In genomic region chr1:243730499-243731150, GRCh38 we compare ENCODE assay signal across 16 cellular contexts.
DNase-seq lines count a peak whose midpoint lies in the region; ATAC-seq and TF ChIP-seq lines count a peak whose summit lies in the region.
"Had no signal": no experiment of that assay in that cellular context is flagged by ENCODE, and none has a peak within 500 bp of the region (broad histone marks: within the 10 kb centered on the region; RNA-seq: fewer than 3 reads in every experiment).

No MANE protein-coding gene starts in this region.

- no peak overlapping the region for H3K27ac Mint-ChIP-seq in activated naive CD4-positive, alpha-beta T cell treated with anti-CD3 and anti-CD28 coated beads for 36 hours

- dilution Hi-C loops in mammary epithelial cell (cut with HindIII; ENCODE audit: low sequenced_read_pairs) = no loop called here

- ATAC-seq in Right ventricle myocardium inferior = peak; percentile 26
- ATAC-seq in right lobe of liver = peak in 1 of 4 donors; percentile 15
- ATAC-seq in aorta (ENCODE audit: low FRiP score) = peak; percentile 56
- ATAC-seq: GM12878 had no signal

- no peak for TF ChIP-seq CTCF in left ventricle myocardium inferior (IDR thresholded peaks at IDR 0.05; ENCODE audit: borderline replicate concordance)
- no peak for TF ChIP-seq CTCF in mammary epithelial cell (conservative IDR thresholded peaks at IDR 0.05 in 1 of 2, IDR thresholded peaks at IDR 0.05 in 1 of 2; ENCODE audit: extremely low read depth in 1 of 2, insufficient read depth in 1 of 2, low read depth in 1 of 2, low read length in 2 of 2)
- TF ChIP-seq CTCF in right lobe of liver (IDR thresholded peaks at IDR 0.05) = no peak

- no peak overlapping the region for H3K4me3 Mint-ChIP-seq in activated naive CD4-positive, alpha-beta T cell treated with anti-CD3 and anti-CD28 coated beads for 36 hours

- in situ Hi-C loops in mammary epithelial cell (cut with MboI; ENCODE audit: low sequenced_read_pairs in 2 of 2) = no loop called here

- DNase-seq in Right ventricle myocardium inferior (ENCODE audit: missing footprints) = peak; percentile 72
- DNase-seq in left ventricle myocardium inferior = no peak
- peak; percentile 39 for DNase-seq in mammary epithelial cell
- peak in 2 of 3 donors; percentile 43 to 55 for DNase-seq in right lobe of liver
- peak; percentile 72 to 78 for DNase-seq in aorta
- DNase-seq in activated naive CD4-positive, alpha-beta T cell treated with anti-CD3 and anti-CD28 coated beads for 36 hours = no peak
- DNase-seq in CD1c-positive myeloid dendritic cell (ENCODE audit: extremely low spot score) = no peak
- no peak for DNase-seq in NCI-H446 (lab: John Stamatoyannopoulos, UW)
- DNase-seq: activated CD4-positive, alpha-beta T cell treated with anti-CD3 and anti-CD28 coated beads for 48 hours; activated naive CD4-positive, alpha-beta T cell treated with Interleukin-2 at 50 U/mL for 16 hours; DMS53; NCI-H526 treated with DMSO at 0.1 percent for 48 hours had no signal

- CTCF ChIA-PET in mammary epithelial cell (lab: Charles Lee; ENCODE audit: low non-redundant PET) = no interaction called here
- CTCF ChIA-PET in activated naive CD4-positive, alpha-beta T cell treated with anti-CD3 and anti-CD28 coated beads for 36 hours (lab: Charles Lee) = interaction anchor here (1.2 to 1.4 kb wide), 2 partner anchors 19 to 387 kb away, joined by 3 to 4 read pairs; no protein-coding TSS in a partner anchor

- 88% methylated on average over 18 of the region's 23 CpGs for WGBS in mammary epithelial cell (ENCODE audit: low coverage, missing lambda C conversion rate)
- 86% methylated on average over 15 of the region's 23 CpGs for WGBS in right lobe of liver (ENCODE audit: insufficient coverage, low coverage, low lambda C conversion rate, missing lambda C conversion rate)
- WGBS in aorta, 2 donors = 88% methylated on average over 23 of the region's 23 CpGs

- TF ChIP-seq POLR2A in right lobe of liver (IDR thresholded peaks at IDR 0.05) = no peak

- no peaks in the 10 kb centered on the region for H3K9me3 Mint-ChIP-seq in activated naive CD4-positive, alpha-beta T cell treated with anti-CD3 and anti-CD28 coated beads for 36 hours

- no peaks in the 10 kb centered on the region for H3K27me3 Mint-ChIP-seq in activated naive CD4-positive, alpha-beta T cell treated with anti-CD3 and anti-CD28 coated beads for 36 hours (ENCODE audit: low read depth)

- H3K4me1 Mint-ChIP-seq in activated naive CD4-positive, alpha-beta T cell treated with anti-CD3 and anti-CD28 coated beads for 36 hours (ENCODE audit: low read depth) = peaks cover 14% of the 10 kb centered on the region

- peak overlapping the region; percentile 54 for H2AFZ ChIP-seq in mammary epithelial cell (ENCODE audit: low read depth, low read length)

- H3K36me3 ChIP-seq in left ventricle myocardium inferior = no peaks in the 10 kb centered on the region
- no peaks in the 10 kb centered on the region for H3K36me3 ChIP-seq in mammary epithelial cell (ENCODE audit: insufficient read depth, low read length)
- H3K36me3 ChIP-seq in right lobe of liver = no peaks in the 10 kb centered on the region
- H3K36me3 ChIP-seq in aorta (ENCODE audit: control insufficient read depth in 1 of 2, insufficient read depth in 2 of 2, low read length in 1 of 2) = no peaks in the 10 kb centered on the region
- H3K36me3 ChIP-seq: pancreas, thoracic aorta had no signal

- no peak overlapping the region for H3K27ac ChIP-seq in left ventricle myocardium inferior (replicated peaks)
- no peak overlapping the region for H3K27ac ChIP-seq in mammary epithelial cell (ENCODE audit: insufficient read depth, low read depth, low read length)
- H3K27ac ChIP-seq in right lobe of liver = peak overlapping the region; percentile 10 to 82 (median 63)
- H3K27ac ChIP-seq in aorta (ENCODE audit: low read depth in 1 of 2, low read length in 2 of 2) = peak overlapping the region in 1 of 2 donors; percentile 21

- H3K9me3 ChIP-seq in left ventricle myocardium inferior (replicated peaks) (no peaks in the 10 kb centered on the region), mammary epithelial cell (replicated peaks; ENCODE audit: insufficient read depth, low read length) (no peaks in the 10 kb centered on the region), right lobe of liver (no peaks in the 10 kb centered on the region), aorta (ENCODE audit: control insufficient read depth, low read length) (no peaks in the 10 kb centered on the region)
- H3K9me3 ChIP-seq: pancreas, thoracic aorta had no signal

- H3K4me3 ChIP-seq in left ventricle myocardium inferior (no peak overlapping the region), mammary epithelial cell (replicated peaks in 1 of 3; ENCODE audit: insufficient read depth in 1 of 3, low read depth in 2 of 3, low read length in 3 of 3) (no peak overlapping the region), right lobe of liver (no peak overlapping the region), aorta (ENCODE audit: low read length in 2 of 2) (no peak overlapping the region)
- H3K4me3 ChIP-seq: GM12878, lung, pancreas, thoracic aorta had no signal

- no peak overlapping the region for H3K9ac ChIP-seq in mammary epithelial cell (ENCODE audit: insufficient read depth, low read length)

- H3K36me3 Mint-ChIP-seq in activated naive CD4-positive, alpha-beta T cell treated with anti-CD3 and anti-CD28 coated beads for 36 hours (ENCODE audit: low read depth) = peaks cover 9% of the 10 kb centered on the region

- H3K4me2 ChIP-seq in mammary epithelial cell (ENCODE audit: insufficient read depth, low read depth, low read length) = no peak overlapping the region

- H3K27me3 ChIP-seq in left ventricle myocardium inferior (ENCODE audit: low read depth) (no peaks in the 10 kb centered on the region), mammary epithelial cell (ENCODE audit: insufficient read depth, low read length) (no peaks in the 10 kb centered on the region), right lobe of liver (no peaks in the 10 kb centered on the region), aorta (ENCODE audit: control insufficient read depth in 1 of 2, insufficient read depth in 2 of 2, low read length in 1 of 2) (no peaks in the 10 kb centered on the region)
- H3K27me3 ChIP-seq: pancreas had no signal

- peaks cover 6% of the 10 kb centered on the region for H3K79me2 ChIP-seq in mammary epithelial cell (ENCODE audit: insufficient read depth, low read length)

- BruUV-seq in mammary epithelial cell (replicated peaks; lab: Mats Ljungman, UMichigan) = no TSS peak

- intact Hi-C loops in Right ventricle myocardium inferior (cut with DNase I) (no loop called here), left ventricle myocardium inferior (cut with micrococcal nuclease) (no loop called here), mammary epithelial cell (cut with micrococcal nuclease) (no loop called here), right lobe of liver (cut with DNase I) (no loop called here), aorta (cut with DNase I) (no loop called here)
- intact Hi-C loops in activated naive CD4-positive, alpha-beta T cell treated with anti-CD3 and anti-CD28 coated beads for 36 hours (cut with micrococcal nuclease) = no loop called here

- H3K4me1 ChIP-seq in left ventricle myocardium inferior (peaks cover 27% of the 10 kb centered on the region), mammary epithelial cell (ENCODE audit: insufficient read depth, low read length) (peaks cover 22% of the 10 kb centered on the region), right lobe of liver (peaks cover 0 to 29% (median 11%) of the 10 kb centered on the region in 4 donors), aorta (ENCODE audit: control insufficient read depth in 1 of 2, insufficient read depth in 2 of 2, low read length in 2 of 2) (peaks cover 0 to 4% of the 10 kb centered on the region in 2 donors)

- no peaks in the 10 kb centered on the region for H4K20me1 ChIP-seq in mammary epithelial cell (ENCODE audit: insufficient read depth, low read length)

Comparison
In these comparisons a context has a peak if more than half of its experiments do, and no peak if none do; other contexts are left out.
1. DNase-seq: peak in Right ventricle myocardium inferior (single experiment), mammary epithelial cell (single experiment), right lobe of liver (2 of 3) and aorta (2 of 2); none in left ventricle myocardium inferior (single experiment), activated naive CD4-positive, alpha-beta T cell treated with anti-CD3 and anti-CD28 coated beads for 36 hours (single experiment), CD1c-positive myeloid dendritic cell (single experiment) and NCI-H446 (0 of 2).
2. H3K27ac ChIP-seq: peak in right lobe of liver (3 of 3); none in left ventricle myocardium inferior (single experiment) and mammary epithelial cell (single experiment).